ENCODE assay signal across 1 cellular context in the genomic region with DNA sequence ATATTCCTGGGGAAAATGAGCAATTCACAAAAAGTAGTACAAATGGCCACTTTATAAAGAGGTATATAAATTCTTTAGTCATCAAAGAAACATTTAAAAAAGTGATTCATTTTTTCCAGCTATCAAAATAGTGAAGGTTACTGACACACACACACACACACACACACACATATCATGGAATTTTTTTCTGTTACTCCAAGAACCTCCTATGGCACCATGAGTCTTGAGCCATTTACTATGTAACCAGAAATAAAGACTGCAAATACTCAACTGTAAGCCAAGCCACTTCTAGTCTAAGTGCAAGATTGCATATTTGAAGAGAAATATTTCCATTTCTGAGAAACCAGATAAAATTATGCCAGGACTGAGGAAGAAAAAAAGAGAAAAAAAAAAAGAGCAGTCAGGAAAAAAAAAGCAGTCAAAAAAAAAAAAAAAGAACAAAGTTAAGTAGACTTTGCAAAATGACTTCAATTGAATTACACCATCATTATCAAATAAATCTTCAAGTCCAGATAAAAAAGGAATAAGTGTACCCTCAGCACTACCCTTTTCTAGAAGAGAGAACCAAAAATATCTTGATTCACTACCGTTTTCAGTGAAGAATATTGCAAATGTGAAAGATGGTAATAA.
TF ChIP-seq lines count a peak whose summit lies in the region.

No MANE protein-coding gene starts in this region.

TF ChIP-seq in H1, 55 proteins besides CTCF, POLR2A, EP300 and RAD21:
- no peak for TF ChIP-seq CHD1 (IDR thresholded peaks at IDR 0.05; ENCODE audit: low read depth, low read length)
- no peak for TF ChIP-seq CREB1 (IDR thresholded peaks at IDR 0.05)
- no peak for TF ChIP-seq BRCA1 (IDR thresholded peaks at IDR 0.05; ENCODE audit: low read depth, low read length)
- no peak for TF ChIP-seq SIX5 (IDR thresholded peaks at IDR 0.05; ENCODE audit: low read depth, low read length)
- no peak for TF ChIP-seq ASH2L (IDR thresholded peaks at IDR 0.05; ENCODE audit: low read length)
- no peak for TF ChIP-seq SIRT6 (IDR thresholded peaks at IDR 0.05; ENCODE audit: low read length)
- TF ChIP-seq CBX8 (IDR thresholded peaks at IDR 0.05; ENCODE audit: borderline replicate concordance, low read depth, low read length) = no peak
- no peak for TF ChIP-seq TEAD4 (IDR thresholded peaks at IDR 0.05; ENCODE audit: low read depth, low read length)
- TF ChIP-seq SP4 (IDR thresholded peaks at IDR 0.05; ENCODE audit: low read length) = no peak
- TF ChIP-seq, protein P1, sequence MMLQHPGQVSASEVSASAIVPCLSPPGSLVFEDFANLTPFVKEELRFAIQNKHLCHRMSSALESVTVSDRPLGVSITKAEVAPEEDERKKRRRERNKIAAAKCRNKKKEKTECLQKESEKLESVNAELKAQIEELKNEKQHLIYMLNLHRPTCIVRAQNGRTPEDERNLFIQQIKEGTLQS (IDR thresholded peaks at IDR 0.05; ENCODE audit: insufficient read depth, low read depth, low read length) = no peak
- TF ChIP-seq POU5F1 (IDR thresholded peaks at IDR 0.05; ENCODE audit: low read depth, low read length) = no peak
- no peak for TF ChIP-seq CBX5 (IDR thresholded peaks at IDR 0.05; ENCODE audit: low read depth, low read length)
- no peak for TF ChIP-seq TAF7 (optimal IDR thresholded peaks at IDR 0.05; ENCODE audit: borderline replicate concordance, low read depth, low read length)
- TF ChIP-seq NANOG (IDR thresholded peaks at IDR 0.05; ENCODE audit: insufficient read depth, low read depth, low read length, poor library complexity, severe bottlenecking) = no peak
- TF ChIP-seq KDM4A (IDR thresholded peaks at IDR 0.05; ENCODE audit: low read depth, low read length, severe bottlenecking) = no peak
- no peak for TF ChIP-seq GABPA (IDR thresholded peaks at IDR 0.05; ENCODE audit: borderline replicate concordance, insufficient read depth, low read length)
- no peak for TF ChIP-seq TCF12 (IDR thresholded peaks at IDR 0.05; ENCODE audit: low read depth, low read length)
- TF ChIP-seq RXRA (IDR thresholded peaks at IDR 0.05; ENCODE audit: insufficient read depth, low read depth, low read length) = no peak
- no peak for TF ChIP-seq GTF2F1 (IDR thresholded peaks at IDR 0.05; ENCODE audit: borderline replicate concordance, low read depth, low read length)
- no peak for TF ChIP-seq HDAC6 (IDR thresholded peaks at IDR 0.05; ENCODE audit: low read depth, low read length)
